ENCODE assay signal across 8 cellular contexts in the genomic region with DNA sequence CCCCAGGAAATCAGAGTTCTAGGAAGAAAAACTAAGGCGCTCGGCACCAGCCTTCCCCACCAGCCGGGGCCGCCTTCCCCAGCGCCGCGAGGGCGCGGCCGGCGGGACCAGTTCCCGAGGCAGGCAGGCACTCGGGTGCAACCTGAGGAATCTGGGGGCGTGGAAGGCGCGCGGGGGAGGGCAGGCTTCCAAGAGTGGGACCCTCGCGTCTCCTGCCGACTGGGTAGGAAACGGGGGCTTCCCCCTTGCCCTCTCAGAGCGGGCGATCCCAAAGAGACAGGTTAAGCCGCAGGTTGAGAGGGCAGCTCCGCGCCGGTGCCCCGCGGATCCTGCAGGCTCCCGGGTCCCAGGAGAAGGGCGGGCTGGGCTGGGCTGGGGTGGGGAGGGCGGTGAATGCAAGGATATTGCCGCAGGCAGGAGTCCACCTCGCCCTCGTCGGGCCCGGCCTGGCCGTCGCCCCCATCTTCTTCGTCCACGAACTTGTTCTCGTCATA. TPM values are rescaled to one million over a fixed set of nuclear protein-coding genes. Genes with fewer than 3 reads are reported as not detected.
DNase-seq lines count a peak whose midpoint lies in the region; ATAC-seq and TF ChIP-seq lines count a peak whose summit lies in the region.

No MANE protein-coding gene starts in this region.

- H3F3A ChIP-seq in MM.1S (ENCODE audit: insufficient read depth, low read length) = peaks cover 21% of the 10 kb centered on the region

- H2AFZ ChIP-seq in MM.1S (ENCODE audit: low read length) (peak overlapping the region; percentile 69), neuronal stem cell (ENCODE audit: low read length) (peak overlapping the region; percentile 97)

- H3K9ac ChIP-seq in MM.1S (ENCODE audit: low read length) (peak overlapping the region; percentile 82), neuronal stem cell (ENCODE audit: low read depth, low read length, poor library complexity) (peak overlapping the region; percentile 96)

- no peaks in the 10 kb centered on the region for H3K9me3 ChIP-seq in MM.1S (replicated peaks; ENCODE audit: insufficient read depth, low read length)
- no peaks in the 10 kb centered on the region for H3K9me3 ChIP-seq in neuronal stem cell (replicated peaks in 1 of 2; ENCODE audit: control insufficient read depth in 2 of 2, insufficient read depth in 1 of 2, low read depth in 1 of 2, low read length in 2 of 2)

- H3K4me1 ChIP-seq in MM.1S (ENCODE audit: low read length) (peaks cover 25% of the 10 kb centered on the region), foreskin keratinocyte (peaks cover 24% of the 10 kb centered on the region), neuronal stem cell (ENCODE audit: control insufficient read depth in 2 of 2, insufficient read depth in 1 of 2, low read depth in 1 of 2, low read length in 2 of 2) (peaks cover 1 to 14% of the 10 kb centered on the region in 2 donors)

- peaks cover 54% of the 10 kb centered on the region for H3K79me2 ChIP-seq in MM.1S (ENCODE audit: low read length)

- H3K9me2 ChIP-seq in MM.1S (replicated peaks; ENCODE audit: insufficient read depth, low read length) = no peaks in the 10 kb centered on the region

- H3K4me3 ChIP-seq in BJ (ENCODE audit: low read depth, low read length) = peak overlapping the region; percentile 98
- peak overlapping the region; percentile 91 for H3K4me3 ChIP-seq in MM.1S (ENCODE audit: low read length)
- peak overlapping the region; percentile 94 to 95 for H3K4me3 ChIP-seq in neuronal stem cell (ENCODE audit: low read length in 2 of 2)

- CTCF ChIA-PET in BJ (lab: Yijun Ruan, JAX) = interaction anchor here (0.7 kb wide), 1 partner anchor 433 kb away, joined by 3 read pairs; no protein-coding TSS in a partner anchor

- no peak overlapping the region for H4K8ac ChIP-seq in neuronal stem cell (ENCODE audit: low read depth, low read length)

- H3K27me3 ChIP-seq in BJ (ENCODE audit: control insufficient read depth, insufficient read depth, low read length) (no peaks in the 10 kb centered on the region), MM.1S (replicated peaks; ENCODE audit: insufficient read depth, low read length) (no peaks in the 10 kb centered on the region), foreskin keratinocyte (no peaks in the 10 kb centered on the region), neuronal stem cell (ENCODE audit: control insufficient read depth in 3 of 3, insufficient read depth in 3 of 3, low read depth in 1 of 3, low read length in 3 of 3) (no peaks in the 10 kb centered on the region)

- POLR2A ChIA-PET in BJ (lab: Charles Lee) = no interaction called here

- peak overlapping the region; percentile 52; the same call in 1 of the 2 replicates for H3K27ac ChIP-seq in MM.1S (ENCODE audit: low read length)
- peak overlapping the region; percentile 44 for H3K27ac ChIP-seq in foreskin keratinocyte
- peak overlapping the region; percentile 91 for H3K27ac ChIP-seq in neuronal stem cell (replicated peaks; ENCODE audit: low read length)

- H2BK15ac ChIP-seq in neuronal stem cell (ENCODE audit: low read length) = peak overlapping the region; percentile 85

- H4K91ac ChIP-seq in neuronal stem cell (ENCODE audit: low read depth, low read length, poor library complexity) = no peak overlapping the region

- H3K18ac ChIP-seq in neuronal stem cell (ENCODE audit: low read length) = peak overlapping the region; percentile 99

- peak overlapping the region; percentile 70 for H2AK5ac ChIP-seq in neuronal stem cell (ENCODE audit: low read depth, low read length)

- H3K23ac ChIP-seq in neuronal stem cell (ENCODE audit: low read depth, low read length, poor library complexity) = peak overlapping the region; percentile 37

- H3K14ac ChIP-seq in neuronal stem cell (ENCODE audit: low read length) = peak overlapping the region; percentile 21

- H3K36me3 ChIP-seq in BJ (ENCODE audit: control insufficient read depth, insufficient read depth, low read length) (no peaks in the 10 kb centered on the region; the same call in 1 of the 2 replicates), MM.1S (replicated peaks; ENCODE audit: insufficient read depth, low read length) (peaks cover 7% of the 10 kb centered on the region; the same call in 1 of the 2 replicates), neuronal stem cell (replicated peaks in 1 of 2; ENCODE audit: control insufficient read depth in 2 of 2, insufficient read depth in 2 of 2, low read length in 2 of 2) (peaks cover 2 to 30% of the 10 kb centered on the region in 2 donors)

- H3K4me2 ChIP-seq in MM.1S (ENCODE audit: low read depth, low read length) (peak overlapping the region; percentile 73), neuronal stem cell (ENCODE audit: insufficient read depth, low read length, poor library complexity, severe bottlenecking) (peak overlapping the region; percentile 83)

- H4K20me1 ChIP-seq in MM.1S (ENCODE audit: insufficient read depth, low read length) = peaks cover 5% of the 10 kb centered on the region; the same call in 1 of the 2 replicates

- WGBS in neuronal stem cell (ENCODE audit: extremely low coverage in 2 of 2, insufficient read length in 2 of 2, insufficient replicate concordance in 1 of 2), 2 donors = no CpG with 5 or more reads among the region's 42 CpGs

- H2BK120ac ChIP-seq in neuronal stem cell (ENCODE audit: low read depth, low read length) = peak overlapping the region; percentile 50

- H2BK5ac ChIP-seq in neuronal stem cell (ENCODE audit: low read length) = peak overlapping the region; percentile 87

- peak overlapping the region; percentile 53 for H3K4ac ChIP-seq in neuronal stem cell (ENCODE audit: low read length)

- H2BK12ac ChIP-seq in neuronal stem cell (ENCODE audit: low read length) = no peak overlapping the region

- ATAC-seq in GM21515 (IDR thresholded peaks at IDR 0.05; ENCODE audit: unreplicated experiment) (peak; percentile 4), foreskin keratinocyte (peak; percentile 59)

- TF ChIP-seq CTCF in BJ (IDR thresholded peaks at IDR 0.05; ENCODE audit: insufficient read depth, low read depth, low read length) (no peak), MM.1S (IDR thresholded peaks at IDR 0.05; ENCODE audit: low read length) (peak; percentile 9; the same call in 1 of the 2 replicates), foreskin keratinocyte (conservative IDR thresholded peaks at IDR 0.05) (no peak)

- H3K79me1 ChIP-seq in neuronal stem cell (ENCODE audit: low read depth, low read length) = peaks cover 5% of the 10 kb centered on the region

- no peak for DNase-seq in BJ (ENCODE audit: low read depth)
- peak; percentile 42 for DNase-seq in MM.1S
- DNase-seq in activated effector memory CD4-positive, alpha-beta T cell treated with anti-CD3 and anti-CD28 coated beads, Interleukin-2, amount 50 U/mL, for 16 hours = peak; percentile 76
- DNase-seq in foreskin keratinocyte = no peak
- no peak for DNase-seq in neuronal stem cell (ENCODE audit: low spot score)
- DNase-seq in NCI-H446 treated with DMSO at 0.1 percent for 48 hours (lab: John Stamatoyannopoulos, UW) = no peak
- DNase-seq in A172 (ENCODE audit: low spot score) = no peak

RNA-seq across cellular contexts. Expression of a gene that starts 0.4 kb away (rescaled TPM):
- polyA plus RNA-seq in BJ (2011; rRNA removed) (176 and 386 TPM in 2 replicates), foreskin keratinocyte (107 and 137 TPM in 2 replicates)
- 128 and 142 TPM in 2 replicates for polyA minus RNA-seq in BJ (2011; rRNA and poly(A)+ RNA removed)
- 187 and 212 TPM in 2 replicates for total RNA-seq in foreskin keratinocyte
- 85.5 TPM for polyA plus RNA-seq in neuronal stem cell (2013, experiment 1 of 2)
- 82.7 TPM for polyA plus RNA-seq in neuronal stem cell (2013, experiment 2 of 2)
- 334 and 446 TPM in 2 replicates for total RNA-seq in A172 (2014; rRNA removed; shearing (Covaris generic))

RNA-seq across cellular contexts. Expression of a gene that starts 18.0 kb away (rescaled TPM):
- polyA plus RNA-seq in BJ (2011; rRNA removed) (not detected in 2 replicates), foreskin keratinocyte (not detected in 2 replicates)
- not detected in 2 replicates for polyA minus RNA-seq in BJ (2011; rRNA and poly(A)+ RNA removed)
- not detected in 2 replicates for total RNA-seq in foreskin keratinocyte
- not detected for polyA plus RNA-seq in neuronal stem cell (2013, experiment 1 of 2)
- polyA plus RNA-seq in neuronal stem cell (2013, experiment 2 of 2) = not detected
- total RNA-seq in A172 (2014; rRNA removed; shearing (Covaris generic)) = not detected in 2 replicates

RNA-seq across cellular contexts. Expression of a gene that starts 44.9 kb away (rescaled TPM):
- polyA plus RNA-seq in BJ (2011; rRNA removed) (1.7 and 2.0 TPM in 2 replicates), foreskin keratinocyte (1.7 and 3.5 TPM in 2 replicates)
- polyA minus RNA-seq in BJ (2011; rRNA and poly(A)+ RNA removed) = 0.57 TPM in 1 of 2 replicates, not detected in the other
- total RNA-seq in foreskin keratinocyte = 2.3 and 4.7 TPM in 2 replicates
- not detected for polyA plus RNA-seq in neuronal stem cell (2013, experiment 1 of 2)
- 0.06 TPM for polyA plus RNA-seq in neuronal stem cell (2013, experiment 2 of 2)
- total RNA-seq in A172 (2014; rRNA removed; shearing (Covaris generic)) = 2.7 and 5.8 TPM in 2 replicates

Comparison
In these comparisons a context has a peak if more than half of its experiments do, and no peak if none do; other contexts are left out.
1. DNase-seq: peak in MM.1S (single experiment) and activated effector memory CD4-positive, alpha-beta T cell treated with anti-CD3 and anti-CD28 coated beads, Interleukin-2, amount 50 U/mL, for 16 hours (single experiment); none in BJ (single experiment), foreskin keratinocyte (0 of 2), neuronal stem cell (single experiment), NCI-H446 treated with DMSO at 0.1 percent for 48 hours (single experiment) and A172 (single experiment).
2. Peak in every context shown above with its lines, with median percentiles within 50 percentile points of each other: H3K4me3 ChIP-seq and H3K27ac ChIP-seq.